ENCODE assay signal across 17 cellular contexts in genomic region chr12:51949342-51950030, GRCh38. TPM values are rescaled to one million over a fixed set of nuclear protein-coding genes. Genes with fewer than 3 reads are reported as not detected.
DNase-seq lines count a peak whose midpoint lies in the region; ATAC-seq and TF ChIP-seq lines count a peak whose summit lies in the region.
"Had no signal": no experiment of that assay in that cellular context is flagged by ENCODE, and none has a peak within 500 bp of the region (broad histone marks: within the 10 kb centered on the region; RNA-seq: fewer than 3 reads in every experiment).

No MANE protein-coding gene starts in this region.

- H3K27me3 Mint-ChIP-seq in brain, result peaks cover 29% of the 10 kb centered on the region

- H3K4me3 Mint-ChIP-seq in brain, result peak overlapping the region; percentile 71 to 85 (median 77)

- TF ChIP-seq CTCF in brain (conservative IDR thresholded peaks at IDR 0.05), result no peak

- peak overlapping the region in 3 of 5 experiments; percentile 10 to 83 (median 25) for H3K27ac Mint-ChIP-seq in brain
- H3K27ac Mint-ChIP-seq: H9 had no signal

- peaks cover 7% of the 10 kb centered on the region for H3K36me3 Mint-ChIP-seq in brain

- ATAC-seq in GM21526 (IDR thresholded peaks at IDR 0.05; ENCODE audit: low FRiP score, unreplicated experiment), result no peak
- ATAC-seq in GM18858 (IDR thresholded peaks at IDR 0.05; ENCODE audit: unreplicated experiment), result no peak
- no peak for ATAC-seq in GM21786 (IDR thresholded peaks at IDR 0.05; ENCODE audit: unreplicated experiment)
- ATAC-seq in GM19455 (IDR thresholded peaks at IDR 0.05; ENCODE audit: unreplicated experiment), result no peak
- ATAC-seq: lower lobe of right lung had no signal

- DNase-seq in AG20443 (ENCODE audit: low spot score) (peak; percentile 33), EH (ENCODE audit: low read depth) (peak; percentile 62), myocyte (ENCODE audit: low read depth) (peak; percentile 37)
- DNase-seq: activated CD4-positive, alpha-beta T cell treated with anti-CD3 and anti-CD28 coated beads, Interleukin-2, amount 50 U/mL, for 48 hours; amygdala; DMS53; H9; KG1; lower lobe of right lung; NCI-H1092 treated with DMSO at 0.1 percent for 48 hours; NK-92 treated with Interleukin-12 subunit alpha and Interleukin-12 subunit beta, amount 100 ng/mL, for 24 hours; RPMI8226 had no signal

- H3K4me1 Mint-ChIP-seq in brain, result peaks cover 31% of the 10 kb centered on the region

- H3K9me3 Mint-ChIP-seq in brain, result peaks cover 6 to 22% (median 18%) of the 10 kb centered on the region in 5 experiments

RNA-seq across cellular contexts. Expression of gene ACVR1B, which starts 2.0 kb away (rescaled TPM):
- 25.4 TPM for polyA plus RNA-seq in brain (ENCODE audit: insufficient read depth, low read depth, low replicate concordance)
- 8.1 and 9.6 TPM in 2 replicates for total RNA-seq in myocyte
- 14.2 TPM for polyA plus RNA-seq in myocyte (2012)

RNA-seq across cellular contexts. Expression of gene ACVRL1, which starts 42.2 kb away (rescaled TPM):
- polyA plus RNA-seq in brain (ENCODE audit: insufficient read depth, low read depth, low replicate concordance), result 9.8 TPM
- total RNA-seq in myocyte, result 0.52 and 0.78 TPM in 2 replicates
- 0.58 TPM for polyA plus RNA-seq in myocyte (2012)
- total RNA-seq: H9 had no signal

RNA-seq across cellular contexts. Expression of gene TAMALIN, which starts 57.3 kb away (rescaled TPM):
- polyA plus RNA-seq in brain (ENCODE audit: insufficient read depth, low read depth, low replicate concordance), result 41.5 TPM
- 64.9 and 96.8 TPM in 2 replicates for total RNA-seq in myocyte
- 247 TPM for polyA plus RNA-seq in myocyte (2012)
